Comparison of ENCODE assay signal across 11 cellular contexts in the genomic region with DNA sequence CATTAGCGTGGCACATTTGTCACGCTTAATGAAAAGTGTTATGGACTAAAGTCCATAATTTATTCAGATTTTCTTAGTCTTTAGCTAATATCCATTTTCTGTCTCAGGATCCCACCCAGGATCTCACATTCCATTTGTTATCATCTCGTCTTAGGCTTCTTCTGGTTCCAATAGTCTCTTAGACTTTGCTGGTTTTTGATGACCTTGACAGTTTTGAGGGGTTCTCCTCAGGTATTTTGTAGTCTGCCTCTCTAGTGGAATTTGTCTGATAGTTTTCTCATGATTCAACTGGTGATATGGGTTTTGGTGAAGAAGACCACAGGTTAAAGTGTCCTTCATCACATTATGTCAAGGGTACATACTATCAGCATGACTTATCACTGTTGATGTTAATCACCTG.
"Had no signal": no experiment of that assay in that cellular context is flagged by ENCODE, and none has a peak within 500 bp of the region (broad histone marks: within the 10 kb centered on the region; RNA-seq: fewer than 3 reads in every experiment).

No MANE protein-coding gene starts in this region.

- H3K4me3 ChIP-seq: GM23248, GM23338, HAP-1 had no signal

- H3K4me1 ChIP-seq: HAP-1 had no signal

- H3K9me3 ChIP-seq: HAP-1 had no signal

- H3K4me2 ChIP-seq: GM23338 had no signal

- DNase-seq: GM23248, GOT3, H7, H9, HCEC 1CT, HFFc6 had no signal

- H3K9ac ChIP-seq: GM23248 had no signal

- H2AFZ ChIP-seq: GM23248, GM23338 had no signal

- ATAC-seq: HCT116 had no signal

- H3K27ac ChIP-seq: GM23248 had no signal

- FAIRE-seq: H1, H54 had no signal

- H3K36me3 ChIP-seq: HAP-1 had no signal
